ENCODE assay signal across 8 cellular contexts in genomic region chr5:102762095-102762534, GRCh38. TPM values are rescaled to one million over a fixed set of nuclear protein-coding genes. Genes with fewer than 3 reads are reported as not detected.
A peak's percentile ranks its signal among the peaks of the same experiment; 100 is the strongest.
DNase-seq lines count a peak whose midpoint lies in the region; ATAC-seq and TF ChIP-seq lines count a peak whose summit lies in the region.

No MANE protein-coding gene starts in this region.

- peak; percentile 52 to 68 for DNase-seq in cardiac fibroblast (ENCODE audit: low read depth in 2 of 2)
- no peak for DNase-seq in gastrocnemius medialis
- no peak for DNase-seq in KG1 (lab: John Stamatoyannopoulos, UW)
- DNase-seq in Kasumi-1 (lab: John Stamatoyannopoulos, UW), result no peak
- DNase-seq in middle frontal gyrus (ENCODE audit: extremely low spot score, low spot score), result no peak

- H3K4me1 ChIP-seq in gastrocnemius medialis, result peaks cover 67 to 79% of the 10 kb centered on the region in 2 donors

- ATAC-seq in GM18498 (IDR thresholded peaks at IDR 0.05; ENCODE audit: unreplicated experiment), result peak; percentile 86
- ATAC-seq in GM21515 (IDR thresholded peaks at IDR 0.05; ENCODE audit: unreplicated experiment), result peak; percentile 82
- ATAC-seq in HG03571 (IDR thresholded peaks at IDR 0.05; ENCODE audit: unreplicated experiment), result peak; percentile 71
- no peak for ATAC-seq in gastrocnemius medialis

- H3K27ac ChIP-seq in gastrocnemius medialis, result peak overlapping the region; percentile 88 to 97 (median 92)

- TF ChIP-seq CTCF in cardiac fibroblast (IDR thresholded peaks at IDR 0.05; ENCODE audit: low read depth, low read length), result no peak
- no peak for TF ChIP-seq CTCF in gastrocnemius medialis (IDR thresholded peaks at IDR 0.05 in 4 of 5, conservative IDR thresholded peaks at IDR 0.05 in 1 of 5)

- no peak overlapping the region for H3K4me3 ChIP-seq in cardiac fibroblast (replicated peaks in 1 of 2; ENCODE audit: low read depth in 2 of 2, low read length in 2 of 2)
- H3K4me3 ChIP-seq in gastrocnemius medialis, result peak overlapping the region; percentile 21 to 32 (median 27)

- no peaks in the 10 kb centered on the region for H3K9me3 ChIP-seq in gastrocnemius medialis

- no peak for TF ChIP-seq POLR2A in gastrocnemius medialis (IDR thresholded peaks at IDR 0.05)

- no peaks in the 10 kb centered on the region for H3K36me3 ChIP-seq in gastrocnemius medialis

- intact Hi-C loops in gastrocnemius medialis (cut with DNase I; ENCODE audit: low total_unique reads), result no loop called here

- in situ Hi-C loops in gastrocnemius medialis (cut with MboI; ENCODE audit: low sequenced_read_pairs in 4 of 4), result no loop called here

- no peaks in the 10 kb centered on the region for H3K27me3 ChIP-seq in gastrocnemius medialis

RNA-seq across cellular contexts. Expression of gene PAM, which starts 7.0 kb away (rescaled TPM):
- 100 to 1,000 TPM; 102 to 210 (median 172) TPM for total RNA-seq in gastrocnemius medialis

Comparison
In these comparisons a context has a peak if more than half of its experiments do, and no peak if none do; other contexts are left out.
1. ATAC-seq: peak in GM18498 (single experiment), GM21515 (single experiment) and HG03571 (single experiment); none in gastrocnemius medialis (0 of 2).
2. DNase-seq: peak in cardiac fibroblast (2 of 2); none in gastrocnemius medialis (0 of 2), KG1 (single experiment), Kasumi-1 (0 of 2) and middle frontal gyrus (single experiment).
3. H3K4me3 ChIP-seq: peak in gastrocnemius medialis (4 of 4); none in cardiac fibroblast (0 of 2).